Comparison of ENCODE assay signal across 8 cellular contexts in the genomic region with DNA sequence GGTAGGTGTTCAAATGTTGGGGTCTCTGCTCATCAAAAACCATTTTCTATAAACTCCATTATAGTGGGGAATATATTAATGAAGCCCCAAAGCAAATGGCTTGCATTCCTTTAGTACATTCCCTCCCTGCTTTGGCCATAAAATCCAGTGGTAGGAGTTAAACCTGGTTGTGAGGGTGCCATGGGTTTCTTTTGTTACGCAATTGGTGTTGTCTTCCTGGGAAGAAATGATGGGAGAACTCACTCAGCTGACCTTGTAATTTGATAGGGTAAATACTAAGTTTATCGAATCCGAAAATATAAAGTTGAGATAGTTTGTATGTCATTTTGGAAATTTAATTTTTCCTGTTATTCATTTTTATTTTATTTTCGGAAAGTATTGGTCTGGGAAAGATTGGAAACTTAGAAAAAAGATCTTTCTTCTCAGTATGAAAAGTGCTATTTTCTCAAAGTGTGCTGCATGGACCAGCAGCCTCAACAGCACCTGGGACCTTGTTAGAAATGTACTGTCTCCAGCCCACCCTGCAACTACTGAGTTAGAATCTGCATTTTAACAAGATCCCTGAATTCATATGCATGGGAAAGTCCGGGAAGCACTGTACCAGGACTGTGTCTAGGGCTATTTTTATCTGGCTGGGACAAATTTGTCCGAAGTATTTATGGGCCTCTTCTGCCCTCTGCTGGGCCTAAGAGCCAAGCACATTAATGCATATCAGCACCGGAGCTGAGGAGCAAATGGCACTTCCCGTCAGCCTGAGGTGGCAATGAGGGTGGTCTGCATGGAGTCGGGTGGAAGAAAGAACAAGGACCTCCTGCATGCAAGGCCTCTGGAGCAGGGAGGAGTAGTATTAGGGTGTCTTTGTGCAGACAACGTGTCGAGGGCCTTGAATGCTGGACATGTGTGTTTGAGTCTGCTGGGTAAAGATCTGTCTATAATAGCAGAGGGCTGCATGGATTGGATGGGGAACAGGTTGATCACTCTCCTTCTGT.
DNase-seq lines count a peak whose midpoint lies in the region; ATAC-seq lines count a peak whose summit lies in the region.

No MANE protein-coding gene starts in this region.

- no peak for ATAC-seq in GM18519 (IDR thresholded peaks at IDR 0.05; ENCODE audit: low FRiP score, unreplicated experiment)

- in situ Hi-C loops in HAP-1 (cut with MboI; ENCODE audit: low sequenced_read_pairs), result loop anchor here (10.0 to 25.0 kb wide), 2 partner anchors 508 to 1255 kb away; partner anchors contain the start of gene RNF111

- no peaks in the 10 kb centered on the region for H3K27me3 ChIP-seq in HAP-1 (ENCODE audit: low read depth)

- H3K4me3 ChIP-seq in HAP-1, result no peak overlapping the region

- no peaks in the 10 kb centered on the region for H3K9me3 ChIP-seq in HAP-1

- no peaks in the 10 kb centered on the region for H3K36me3 ChIP-seq in HAP-1 (replicated peaks)

- DNase-seq in AML-193 (lab: John Stamatoyannopoulos, UW), result peak; percentile 32 to 34
- peak; percentile 76 to 87 for DNase-seq in HAP-1 (ENCODE audit: low spot score in 2 of 2)
- peak; percentile 54 for DNase-seq in NCI-H526 treated with DMSO at 0.1 percent for 48 hours (lab: John Stamatoyannopoulos, UW)
- DNase-seq in activated CD4-positive, alpha-beta T cell treated with anti-CD3 and anti-CD28 coated beads, Interleukin-2, amount 50 U/mL, for 24 hours (ENCODE audit: low read depth in 1 of 2, low spot score in 1 of 2), result peak; percentile 30 to 43
- DNase-seq in effector CD4-positive, alpha-beta T cell, result peak; percentile 48
- peak; percentile 91 for DNase-seq in medulla oblongata (ENCODE audit: extremely low spot score)
- peak; percentile 24 for DNase-seq in stimulated activated CD8-positive, alpha-beta memory T cell treated with anti-CD3 and anti-CD28 coated beads, Interleukin-12 subunit alpha, Interleukin-12 subunit beta, amount 100 ng/mL, for 1 hour (ENCODE audit: low read depth)

- peaks cover 13% of the 10 kb centered on the region for H3K4me1 ChIP-seq in HAP-1

Comparison
In these comparisons a context has a peak if more than half of its experiments do, and no peak if none do; other contexts are left out.
1. DNase-seq: peak in every context shown above with its lines; median percentile 91 in medulla oblongata; 82 in HAP-1; 54 in NCI-H526 treated with DMSO at 0.1 percent for 48 hours; 48 in effector CD4-positive, alpha-beta T cell; 36 in activated CD4-positive, alpha-beta T cell treated with anti-CD3 and anti-CD28 coated beads, Interleukin-2, amount 50 U/mL, for 24 hours; 33 in AML-193; 24 in stimulated activated CD8-positive, alpha-beta memory T cell treated with anti-CD3 and anti-CD28 coated beads, Interleukin-12 subunit alpha, Interleukin-12 subunit beta, amount 100 ng/mL, for 1 hour.